In the genomic region with DNA sequence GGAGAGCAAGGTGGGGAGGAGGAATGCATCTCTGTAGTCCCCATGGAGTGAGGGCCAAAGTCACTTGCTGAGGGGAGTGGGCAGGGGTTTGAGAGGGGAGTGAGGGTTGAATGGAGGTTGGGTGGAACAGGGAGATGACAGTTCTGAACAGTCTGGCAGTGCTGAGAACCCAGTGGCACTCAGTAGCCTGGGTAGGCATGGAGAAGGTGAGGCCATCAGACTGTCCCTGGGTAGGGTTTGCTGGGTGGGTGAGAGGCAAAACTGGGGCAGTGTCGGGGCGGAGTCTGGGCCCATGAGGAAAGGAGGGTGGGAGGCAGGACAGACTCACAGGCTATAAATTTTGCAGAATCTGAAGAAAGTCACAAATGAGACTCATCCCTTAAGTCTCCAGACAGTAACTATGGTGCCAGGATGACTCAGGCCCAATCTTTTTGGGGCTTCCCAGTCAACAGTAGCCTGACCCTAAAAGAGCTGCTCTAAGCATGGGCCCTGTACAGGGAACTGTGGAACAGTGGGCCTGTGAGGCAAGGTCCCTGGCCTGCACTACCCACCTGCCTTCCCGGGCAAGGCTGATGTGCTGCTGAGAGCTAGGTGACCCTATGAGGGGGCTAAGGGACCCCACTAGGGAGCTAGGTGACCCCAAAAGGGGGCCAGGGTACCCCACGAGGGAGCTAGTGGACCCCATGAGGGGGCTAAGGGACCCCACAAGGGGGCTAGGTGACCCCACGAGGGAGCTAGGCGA, we compare ENCODE assay signal across 2 cellular contexts.
A peak's percentile ranks its signal among the peaks of the same experiment; 100 is the strongest.
TF ChIP-seq lines count a peak whose summit lies in the region.

No MANE protein-coding gene starts in this region.

TF ChIP-seq in HEK293, 187 proteins besides CTCF, POLR2A, EP300 and RAD21:
- TF ChIP-seq EGR2 (tag by site-specific recombination; IDR thresholded peaks at IDR 0.05; ENCODE audit: low read depth): no peak
- no peak for TF ChIP-seq ZNF211 (tag by site-specific recombination; IDR thresholded peaks at IDR 0.05; ENCODE audit: low read depth)
- TF ChIP-seq, protein P1, sequence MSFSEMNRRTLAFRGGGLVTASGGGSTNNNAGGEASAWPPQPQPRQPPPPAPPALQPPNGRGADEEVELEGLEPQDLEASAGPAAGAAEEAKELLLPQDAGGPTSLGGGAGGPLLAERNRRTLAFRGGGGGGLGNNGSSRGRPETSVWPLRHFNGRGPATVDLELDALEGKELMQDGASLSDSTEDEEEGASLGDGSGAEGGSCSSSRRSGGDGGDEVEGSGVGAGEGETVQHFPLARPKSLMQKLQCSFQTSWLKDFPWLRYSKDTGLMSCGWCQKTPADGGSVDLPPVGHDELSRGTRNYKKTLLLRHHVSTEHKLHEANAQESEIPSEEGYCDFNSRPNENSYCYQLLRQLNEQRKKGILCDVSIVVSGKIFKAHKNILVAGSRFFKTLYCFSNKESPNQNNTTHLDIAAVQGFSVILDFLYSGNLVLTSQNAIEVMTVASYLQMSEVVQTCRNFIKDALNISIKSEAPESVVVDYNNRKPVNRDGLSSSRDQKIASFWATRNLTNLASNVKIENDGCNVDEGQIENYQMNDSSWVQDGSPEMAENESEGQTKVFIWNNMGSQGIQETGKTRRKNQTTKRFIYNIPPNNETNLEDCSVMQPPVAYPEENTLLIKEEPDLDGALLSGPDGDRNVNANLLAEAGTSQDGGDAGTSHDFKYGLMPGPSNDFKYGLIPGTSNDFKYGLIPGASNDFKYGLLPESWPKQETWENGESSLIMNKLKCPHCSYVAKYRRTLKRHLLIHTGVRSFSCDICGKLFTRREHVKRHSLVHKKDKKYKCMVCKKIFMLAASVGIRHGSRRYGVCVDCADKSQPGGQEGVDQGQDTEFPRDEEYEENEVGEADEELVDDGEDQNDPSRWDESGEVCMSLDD (tag by site-specific recombination; IDR thresholded peaks at IDR 0.05): peak; percentile 36; the same call in 1 of the 2 replicates

TF ChIP-seq in K562, 482 proteins besides CTCF, POLR2A, EP300 and RAD21:
- no peak for TF ChIP-seq COPS2 (conservative IDR thresholded peaks at IDR 0.05)
- TF ChIP-seq, protein P2, sequence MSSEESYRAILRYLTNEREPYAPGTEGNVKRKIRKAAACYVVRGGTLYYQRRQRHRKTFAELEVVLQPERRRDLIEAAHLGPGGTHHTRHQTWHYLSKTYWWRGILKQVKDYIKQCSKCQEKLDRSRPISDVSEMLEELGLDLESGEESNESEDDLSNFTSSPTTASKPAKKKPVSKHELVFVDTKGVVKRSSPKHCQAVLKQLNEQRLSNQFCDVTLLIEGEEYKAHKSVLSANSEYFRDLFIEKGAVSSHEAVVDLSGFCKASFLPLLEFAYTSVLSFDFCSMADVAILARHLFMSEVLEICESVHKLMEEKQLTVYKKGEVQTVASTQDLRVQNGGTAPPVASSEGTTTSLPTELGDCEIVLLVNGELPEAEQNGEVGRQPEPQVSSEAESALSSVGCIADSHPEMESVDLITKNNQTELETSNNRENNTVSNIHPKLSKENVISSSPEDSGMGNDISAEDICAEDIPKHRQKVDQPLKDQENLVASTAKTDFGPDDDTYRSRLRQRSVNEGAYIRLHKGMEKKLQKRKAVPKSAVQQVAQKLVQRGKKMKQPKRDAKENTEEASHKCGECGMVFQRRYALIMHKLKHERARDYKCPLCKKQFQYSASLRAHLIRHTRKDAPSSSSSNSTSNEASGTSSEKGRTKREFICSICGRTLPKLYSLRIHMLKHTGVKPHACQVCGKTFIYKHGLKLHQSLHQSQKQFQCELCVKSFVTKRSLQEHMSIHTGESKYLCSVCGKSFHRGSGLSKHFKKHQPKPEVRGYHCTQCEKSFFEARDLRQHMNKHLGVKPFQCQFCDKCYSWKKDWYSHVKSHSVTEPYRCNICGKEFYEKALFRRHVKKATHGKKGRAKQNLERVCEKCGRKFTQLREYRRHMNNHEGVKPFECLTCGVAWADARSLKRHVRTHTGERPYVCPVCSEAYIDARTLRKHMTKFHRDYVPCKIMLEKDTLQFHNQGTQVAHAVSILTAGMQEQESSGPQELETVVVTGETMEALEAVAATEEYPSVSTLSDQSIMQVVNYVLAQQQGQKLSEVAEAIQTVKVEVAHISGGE (CRISPR knock-in tag; IDR thresholded peaks at IDR 0.05): no peak
- TF ChIP-seq, protein P3, sequence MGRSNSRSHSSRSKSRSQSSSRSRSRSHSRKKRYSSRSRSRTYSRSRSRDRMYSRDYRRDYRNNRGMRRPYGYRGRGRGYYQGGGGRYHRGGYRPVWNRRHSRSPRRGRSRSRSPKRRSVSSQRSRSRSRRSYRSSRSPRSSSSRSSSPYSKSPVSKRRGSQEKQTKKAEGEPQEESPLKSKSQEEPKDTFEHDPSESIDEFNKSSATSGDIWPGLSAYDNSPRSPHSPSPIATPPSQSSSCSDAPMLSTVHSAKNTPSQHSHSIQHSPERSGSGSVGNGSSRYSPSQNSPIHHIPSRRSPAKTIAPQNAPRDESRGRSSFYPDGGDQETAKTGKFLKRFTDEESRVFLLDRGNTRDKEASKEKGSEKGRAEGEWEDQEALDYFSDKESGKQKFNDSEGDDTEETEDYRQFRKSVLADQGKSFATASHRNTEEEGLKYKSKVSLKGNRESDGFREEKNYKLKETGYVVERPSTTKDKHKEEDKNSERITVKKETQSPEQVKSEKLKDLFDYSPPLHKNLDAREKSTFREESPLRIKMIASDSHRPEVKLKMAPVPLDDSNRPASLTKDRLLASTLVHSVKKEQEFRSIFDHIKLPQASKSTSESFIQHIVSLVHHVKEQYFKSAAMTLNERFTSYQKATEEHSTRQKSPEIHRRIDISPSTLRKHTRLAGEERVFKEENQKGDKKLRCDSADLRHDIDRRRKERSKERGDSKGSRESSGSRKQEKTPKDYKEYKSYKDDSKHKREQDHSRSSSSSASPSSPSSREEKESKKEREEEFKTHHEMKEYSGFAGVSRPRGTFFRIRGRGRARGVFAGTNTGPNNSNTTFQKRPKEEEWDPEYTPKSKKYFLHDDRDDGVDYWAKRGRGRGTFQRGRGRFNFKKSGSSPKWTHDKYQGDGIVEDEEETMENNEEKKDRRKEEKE (IDR thresholded peaks at IDR 0.05; ENCODE audit: borderline replicate concordance in 1 of 2, control insufficient read depth in 1 of 2, low read depth in 2 of 2, low read length in 1 of 2): no peak
